ENCODE assay signal across 1 cellular context in genomic region chr12:109844983-109845841, GRCh38.
TF ChIP-seq lines count a peak whose summit lies in the region.

No MANE protein-coding gene starts in this region.

TF ChIP-seq in HepG2, 621 proteins besides CTCF, POLR2A, EP300 and RAD21 (continues in another document):
- TF ChIP-seq ZNF333 (CRISPR knock-in tag; IDR thresholded peaks at IDR 0.05; ENCODE audit: borderline replicate concordance) (0 out of 2 replicates have a peak, but pooled peaks have one; percentile 28), FOXC1 (CRISPR knock-in tag; IDR thresholded peaks at IDR 0.05; ENCODE audit: borderline replicate concordance) (no peak), SAP130 (CRISPR knock-in tag; IDR thresholded peaks at IDR 0.05; ENCODE audit: low read depth) (no peak), MLLT10 (CRISPR knock-in tag; IDR thresholded peaks at IDR 0.05) (no peak), ZNF552 (CRISPR knock-in tag; IDR thresholded peaks at IDR 0.05; ENCODE audit: borderline replicate concordance) (no peak), SRF (IDR thresholded peaks at IDR 0.05; ENCODE audit: low read depth, low read length) (peak; percentile 12; the same call in 1 of the 2 replicates), MEF2D (CRISPR knock-in tag; IDR thresholded peaks at IDR 0.05) (0 out of 2 replicates have a peak, but pooled peaks have one; percentile 26), ARNT2 (CRISPR knock-in tag; IDR thresholded peaks at IDR 0.05; ENCODE audit: low read depth) (peak; percentile 52), CHD4 (IDR thresholded peaks at IDR 0.05; ENCODE audit: borderline replicate concordance, low read length) (peak; percentile 92), SP140L (CRISPR knock-in tag; IDR thresholded peaks at IDR 0.05; ENCODE audit: borderline replicate concordance) (peak; percentile 100), ZNF766 (CRISPR knock-in tag; IDR thresholded peaks at IDR 0.05; ENCODE audit: borderline replicate concordance) (no peak), ZBTB7B (CRISPR knock-in tag; IDR thresholded peaks at IDR 0.05) (peak; percentile 41; the same call in 1 of the 2 replicates), ZNF570 (CRISPR knock-in tag; IDR thresholded peaks at IDR 0.05; ENCODE audit: borderline replicate concordance) (no peak), TAF15 (IDR thresholded peaks at IDR 0.05; ENCODE audit: low read depth, low read length, poor library complexity, severe bottlenecking) (no peak), CAMTA2 (CRISPR knock-in tag; IDR thresholded peaks at IDR 0.05; ENCODE audit: borderline replicate concordance) (no peak), ISX (CRISPR knock-in tag; conservative IDR thresholded peaks at IDR 0.05) (no peak), ZNF451 (CRISPR knock-in tag; IDR thresholded peaks at IDR 0.05) (0 out of 2 replicates have a peak, but pooled peaks have one; percentile 48), HNRNPLL (IDR thresholded peaks at IDR 0.05; ENCODE audit: low read depth, low read length, poor library complexity, severe bottlenecking) (no peak), JUND (CRISPR knock-in tag; IDR thresholded peaks at IDR 0.05) (0 out of 2 replicates have a peak, but pooled peaks have one; percentile 13), ZBTB38 (CRISPR knock-in tag; IDR thresholded peaks at IDR 0.05) (no peak), ZFP62 (CRISPR knock-in tag; IDR thresholded peaks at IDR 0.05) (no peak), NBN (conservative IDR thresholded peaks at IDR 0.05) (no peak), JUNB (CRISPR knock-in tag; IDR thresholded peaks at IDR 0.05; ENCODE audit: borderline replicate concordance) (no peak), KAT7 (CRISPR knock-in tag; IDR thresholded peaks at IDR 0.05; ENCODE audit: borderline replicate concordance) (no peak), MAX (IDR thresholded peaks at IDR 0.05) (peak; percentile 67), BRD4 (CRISPR knock-in tag; IDR thresholded peaks at IDR 0.05) (no peak), ZFP41 (CRISPR knock-in tag; IDR thresholded peaks at IDR 0.05; ENCODE audit: borderline replicate concordance) (no peak), ADNP (CRISPR knock-in tag; IDR thresholded peaks at IDR 0.05) (0 out of 2 replicates have a peak, but pooled peaks have one; percentile 65), ZNF292 (CRISPR knock-in tag; IDR thresholded peaks at IDR 0.05; ENCODE audit: borderline replicate concordance, low read depth) (peak; percentile 64; the same call in 1 of the 2 replicates), ZNF768 (CRISPR knock-in tag; IDR thresholded peaks at IDR 0.05) (peak; percentile 78; the same call in 1 of the 2 replicates), ZNF350 (CRISPR knock-in tag; IDR thresholded peaks at IDR 0.05; ENCODE audit: borderline replicate concordance, low read depth) (peak; percentile 65; the same call in 1 of the 2 replicates), GFI1 (CRISPR knock-in tag; IDR thresholded peaks at IDR 0.05; ENCODE audit: borderline replicate concordance) (no peak), ZSCAN30 (CRISPR knock-in tag; IDR thresholded peaks at IDR 0.05) (no peak), ZNF225 (CRISPR knock-in tag; IDR thresholded peaks at IDR 0.05) (0 out of 2 replicates have a peak, but pooled peaks have one; percentile 34), ZNF678 (CRISPR knock-in tag; IDR thresholded peaks at IDR 0.05) (no peak), SOX5 (CRISPR knock-in tag; IDR thresholded peaks at IDR 0.05; ENCODE audit: borderline replicate concordance) (no peak), ZBTB4 (CRISPR knock-in tag; IDR thresholded peaks at IDR 0.05; ENCODE audit: borderline replicate concordance) (no peak), ZNF343 (CRISPR knock-in tag; IDR thresholded peaks at IDR 0.05) (no peak), TBX2 (CRISPR knock-in tag; IDR thresholded peaks at IDR 0.05; ENCODE audit: borderline replicate concordance) (peak; percentile 19; the same call in 1 of the 2 replicates), SOX6 (IDR thresholded peaks at IDR 0.05) (no peak), SOX6 (CRISPR knock-in tag; IDR thresholded peaks at IDR 0.05) (peak; percentile 50; the same call in 1 of the 2 replicates), POGZ (CRISPR knock-in tag; IDR thresholded peaks at IDR 0.05) (peak; percentile 73), HNF1B (CRISPR knock-in tag; IDR thresholded peaks at IDR 0.05) (peak; percentile 82), CBX2 (IDR thresholded peaks at IDR 0.05; ENCODE audit: low read depth, low read length) (no peak), CBX2 (CRISPR knock-in tag; IDR thresholded peaks at IDR 0.05; ENCODE audit: low read depth) (no peak), ZSCAN31 (CRISPR knock-in tag; IDR thresholded peaks at IDR 0.05; ENCODE audit: low read depth) (no peak), PBX2 (CRISPR knock-in tag; IDR thresholded peaks at IDR 0.05) (no peak), ZNF674 (CRISPR knock-in tag; IDR thresholded peaks at IDR 0.05; ENCODE audit: low read depth) (no peak), ZUFSP (CRISPR knock-in tag; IDR thresholded peaks at IDR 0.05; ENCODE audit: borderline replicate concordance) (no peak), KDM2A (CRISPR knock-in tag; IDR thresholded peaks at IDR 0.05; ENCODE audit: borderline replicate concordance, low read depth) (peak; percentile 67), THAP11 (CRISPR knock-in tag; IDR thresholded peaks at IDR 0.05) (peak; percentile 27; the same call in 1 of the 2 replicates), ZGPAT (CRISPR knock-in tag; IDR thresholded peaks at IDR 0.05) (peak; percentile 68; the same call in 1 of the 2 replicates), HOXA5 (CRISPR knock-in tag; IDR thresholded peaks at IDR 0.05) (no peak), MIER3 (CRISPR knock-in tag; IDR thresholded peaks at IDR 0.05; ENCODE audit: borderline replicate concordance) (peak; percentile 44; the same call in 1 of the 2 replicates)
- TF ChIP-seq, protein P1, sequence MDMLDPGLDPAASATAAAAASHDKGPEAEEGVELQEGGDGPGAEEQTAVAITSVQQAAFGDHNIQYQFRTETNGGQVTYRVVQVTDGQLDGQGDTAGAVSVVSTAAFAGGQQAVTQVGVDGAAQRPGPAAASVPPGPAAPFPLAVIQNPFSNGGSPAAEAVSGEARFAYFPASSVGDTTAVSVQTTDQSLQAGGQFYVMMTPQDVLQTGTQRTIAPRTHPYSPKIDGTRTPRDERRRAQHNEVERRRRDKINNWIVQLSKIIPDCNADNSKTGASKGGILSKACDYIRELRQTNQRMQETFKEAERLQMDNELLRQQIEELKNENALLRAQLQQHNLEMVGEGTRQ (IDR thresholded peaks at IDR 0.05; ENCODE audit: low read depth, low read length), result no peak
- TF ChIP-seq, protein P1 (CRISPR knock-in tag; IDR thresholded peaks at IDR 0.05; ENCODE audit: borderline replicate concordance), result 0 out of 2 replicates have a peak, but pooled peaks have one; percentile 24
- TF ChIP-seq, protein P2, sequence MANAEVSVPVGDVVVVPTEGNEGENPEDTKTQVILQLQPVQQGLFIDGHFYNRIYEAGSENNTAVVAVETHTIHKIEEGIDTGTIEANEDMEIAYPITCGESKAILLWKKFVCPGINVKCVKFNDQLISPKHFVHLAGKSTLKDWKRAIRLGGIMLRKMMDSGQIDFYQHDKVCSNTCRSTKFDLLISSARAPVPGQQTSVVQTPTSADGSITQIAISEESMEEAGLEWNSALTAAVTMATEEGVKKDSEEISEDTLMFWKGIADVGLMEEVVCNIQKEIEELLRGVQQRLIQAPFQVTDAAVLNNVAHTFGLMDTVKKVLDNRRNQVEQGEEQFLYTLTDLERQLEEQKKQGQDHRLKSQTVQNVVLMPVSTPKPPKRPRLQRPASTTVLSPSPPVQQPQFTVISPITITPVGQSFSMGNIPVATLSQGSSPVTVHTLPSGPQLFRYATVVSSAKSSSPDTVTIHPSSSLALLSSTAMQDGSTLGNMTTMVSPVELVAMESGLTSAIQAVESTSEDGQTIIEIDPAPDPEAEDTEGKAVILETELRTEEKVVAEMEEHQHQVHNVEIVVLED (CRISPR knock-in tag; IDR thresholded peaks at IDR 0.05; ENCODE audit: borderline replicate concordance), result peak; percentile 17; the same call in 1 of the 2 replicates
- TF ChIP-seq, protein P3, sequence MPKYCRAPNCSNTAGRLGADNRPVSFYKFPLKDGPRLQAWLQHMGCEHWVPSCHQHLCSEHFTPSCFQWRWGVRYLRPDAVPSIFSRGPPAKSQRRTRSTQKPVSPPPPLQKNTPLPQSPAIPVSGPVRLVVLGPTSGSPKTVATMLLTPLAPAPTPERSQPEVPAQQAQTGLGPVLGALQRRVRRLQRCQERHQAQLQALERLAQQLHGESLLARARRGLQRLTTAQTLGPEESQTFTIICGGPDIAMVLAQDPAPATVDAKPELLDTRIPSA (CRISPR knock-in tag; IDR thresholded peaks at IDR 0.05; ENCODE audit: borderline replicate concordance), result no peak
- TF ChIP-seq, protein P4, sequence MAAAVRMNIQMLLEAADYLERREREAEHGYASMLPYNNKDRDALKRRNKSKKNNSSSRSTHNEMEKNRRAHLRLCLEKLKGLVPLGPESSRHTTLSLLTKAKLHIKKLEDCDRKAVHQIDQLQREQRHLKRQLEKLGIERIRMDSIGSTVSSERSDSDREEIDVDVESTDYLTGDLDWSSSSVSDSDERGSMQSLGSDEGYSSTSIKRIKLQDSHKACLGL (CRISPR knock-in tag; IDR thresholded peaks at IDR 0.05), result peak; percentile 52; the same call in 1 of the 2 replicates
